ENCODE assay signal across 8 cellular contexts in genomic region chr4:165232623-165233433, GRCh38. TPM values are rescaled to one million over a fixed set of nuclear protein-coding genes. Genes with fewer than 3 reads are reported as not detected.
DNase-seq lines count a peak whose midpoint lies in the region; ATAC-seq and TF ChIP-seq lines count a peak whose summit lies in the region.
"Not testable (repeated sequence)": the region's sequence is repeated elsewhere in the genome, so short reads cannot be mapped to it uniquely, and the experiment has no call there.

No MANE protein-coding gene starts in this region.

- not testable (repeated sequence) for H3K4me3 Mint-ChIP-seq in activated CD4-positive, alpha-beta T cell treated with anti-CD3 and anti-CD28 coated beads for 36 hours
- peak overlapping the region; percentile 40 for H3K4me3 Mint-ChIP-seq in activated naive CD8-positive, alpha-beta T cell treated with anti-CD3 and anti-CD28 coated beads for 36 hours

- H3K36me3 ChIP-seq in upper lobe of right lung: not testable (repeated sequence)

- not testable (repeated sequence) for H3K9me3 Mint-ChIP-seq in activated CD4-positive, alpha-beta T cell treated with anti-CD3 and anti-CD28 coated beads for 36 hours (ENCODE audit: low read depth); activated naive CD8-positive, alpha-beta T cell treated with anti-CD3 and anti-CD28 coated beads for 36 hours

- not testable (repeated sequence) for H3K27me3 ChIP-seq in upper lobe of right lung

- intact Hi-C loops in activated CD4-positive, alpha-beta T cell treated with anti-CD3 and anti-CD28 coated beads for 36 hours (cut with DNase I, micrococcal nuclease); upper lobe of right lung (cut with DNase I): not testable (repeated sequence)

- peaks cover 29% of the 10 kb centered on the region for H3K4me1 Mint-ChIP-seq in activated CD4-positive, alpha-beta T cell treated with anti-CD3 and anti-CD28 coated beads for 36 hours
- H3K4me1 Mint-ChIP-seq in activated naive CD8-positive, alpha-beta T cell treated with anti-CD3 and anti-CD28 coated beads for 36 hours: peaks cover 35% of the 10 kb centered on the region

- POLR2A ChIA-PET in activated CD4-positive, alpha-beta T cell treated with anti-CD3 and anti-CD28 coated beads for 36 hours (lab: Charles Lee): not testable (repeated sequence)

- not testable (repeated sequence) for TF ChIP-seq CTCF in fibroblast of the aortic adventitia (IDR thresholded peaks at IDR 0.05; ENCODE audit: insufficient read depth, low read length); upper lobe of right lung (IDR thresholded peaks at IDR 0.05)

- H3K27ac ChIP-seq in upper lobe of right lung: not testable (repeated sequence)

- ATAC-seq in GM18511 (IDR thresholded peaks at IDR 0.05; ENCODE audit: unreplicated experiment): peak; percentile 55
- peak; percentile 50 for ATAC-seq in GM21367 (IDR thresholded peaks at IDR 0.05; ENCODE audit: unreplicated experiment)
- ATAC-seq in HG02759 (IDR thresholded peaks at IDR 0.05; ENCODE audit: unreplicated experiment): peak; percentile 51
- ATAC-seq in HG03342 (IDR thresholded peaks at IDR 0.05; ENCODE audit: unreplicated experiment): peak; percentile 54
- peak; percentile 85 for ATAC-seq in activated CD4-positive, alpha-beta T cell treated with anti-CD3 and anti-CD28 coated beads for 36 hours
- peak; percentile 65 for ATAC-seq in upper lobe of right lung

- peak; percentile 19 for DNase-seq in activated CD4-positive, alpha-beta T cell treated with anti-CD3 and anti-CD28 coated beads for 36 hours
- DNase-seq in activated naive CD8-positive, alpha-beta T cell treated with anti-CD3 and anti-CD28 coated beads for 36 hours; upper lobe of right lung: not testable (repeated sequence)
- DNase-seq in fibroblast of the aortic adventitia (ENCODE audit: low read depth): peak; percentile 18

- not testable (repeated sequence) for H3K27me3 Mint-ChIP-seq in activated CD4-positive, alpha-beta T cell treated with anti-CD3 and anti-CD28 coated beads for 36 hours; activated naive CD8-positive, alpha-beta T cell treated with anti-CD3 and anti-CD28 coated beads for 36 hours

- peak overlapping the region; percentile 86 for H3K27ac Mint-ChIP-seq in activated CD4-positive, alpha-beta T cell treated with anti-CD3 and anti-CD28 coated beads for 36 hours
- H3K27ac Mint-ChIP-seq in activated naive CD8-positive, alpha-beta T cell treated with anti-CD3 and anti-CD28 coated beads for 36 hours: peak overlapping the region; percentile 89

- not testable (repeated sequence) for H3K4me1 ChIP-seq in upper lobe of right lung

- CTCF ChIA-PET in activated CD4-positive, alpha-beta T cell treated with anti-CD3 and anti-CD28 coated beads for 36 hours (lab: Charles Lee): not testable (repeated sequence)

- not testable (repeated sequence) for H3K9me3 ChIP-seq in upper lobe of right lung

- H3K4me3 ChIP-seq in fibroblast of the aortic adventitia (ENCODE audit: low read depth, low read length); upper lobe of right lung: not testable (repeated sequence)

- peaks cover 36% of the 10 kb centered on the region for H3K36me3 Mint-ChIP-seq in activated CD4-positive, alpha-beta T cell treated with anti-CD3 and anti-CD28 coated beads for 36 hours (ENCODE audit: low read depth)
- H3K36me3 Mint-ChIP-seq in activated naive CD8-positive, alpha-beta T cell treated with anti-CD3 and anti-CD28 coated beads for 36 hours: peaks cover 47% of the 10 kb centered on the region

RNA-seq across cellular contexts. Expression of gene KLHL2, which starts 25.5 kb away (rescaled TPM):
- total RNA-seq in activated CD4-positive, alpha-beta T cell treated with anti-CD3 and anti-CD28 coated beads for 36 hours: 10 to 100 TPM; 20.9 to 22.1 TPM
- total RNA-seq in activated naive CD8-positive, alpha-beta T cell treated with anti-CD3 and anti-CD28 coated beads for 36 hours: 10 to 100 TPM; 23.7 to 28.0 TPM
- total RNA-seq in fibroblast of the aortic adventitia (ENCODE audit: low replicate concordance): 14.8 and 43.6 TPM in 2 replicates
- 44.3 TPM for total RNA-seq in upper lobe of right lung
